ENCODE assay signal across 24 cellular contexts in genomic region chr4:28832445-28832844, GRCh38.
"Had no signal": no experiment of that assay in that cellular context is flagged by ENCODE, and none has a peak within 500 bp of the region (broad histone marks: within the 10 kb centered on the region; RNA-seq: fewer than 3 reads in every experiment).

No MANE protein-coding gene starts in this region.

- DNase-seq: naive thymus-derived CD8-positive, alpha-beta T cell; nephron progenitor cell; nucleus accumbens; pancreas; retina; right cardiac atrium; right lobe of liver; sigmoid colon; small intestine; stimulated activated CD4-positive, alpha-beta T cell treated with anti-CD3 and anti-CD28 coated beads, Interleukin-15, amount 100 ng/mL, for 24 hours; stimulated activated CD4-positive, alpha-beta T cell treated with anti-CD3 and anti-CD28 coated beads, Interleukin-2, amount 100 ng/mL, for 24 hours; stimulated activated CD4-positive, alpha-beta T cell treated with anti-CD3 and anti-CD28 coated beads, Interleukin-2, amount 100 ng/mL, for 48 hours; stimulated activated CD4-positive, alpha-beta T cell treated with anti-CD3 and anti-CD28 coated beads, Interleukin-4, amount 100 ng/mL, for 24 hours; stimulated activated naive B cell treated with anti-CD40 and anti-IgM and Interleukin-4, amounts not matched to agents 10 μg/mL and 1 μg/mL and 100 μg/mL, for 72 hours; stimulated activated naive CD4-positive, alpha-beta T cell treated with Interleukin-2 at 50 U/mL for 16 hours; stomach; thyroid gland; trophoblast cell; upper lobe of left lung had no signal

- H3K27me3 ChIP-seq: neutrophil, pancreas, right lobe of liver, sigmoid colon, stomach, thyroid gland, tibial nerve, upper lobe of left lung, vagina had no signal

- H3K4me3 ChIP-seq: pancreas, prostate gland, right lobe of liver, sigmoid colon, stomach, thoracic aorta, thyroid gland, tibial nerve, upper lobe of left lung, vagina had no signal

- H3K9me3 ChIP-seq: neutrophil, pancreas, prostate gland, right lobe of liver, sigmoid colon, thoracic aorta, thyroid gland, vagina had no signal

- H3K36me3 ChIP-seq: neutrophil, pancreas, prostate gland, right lobe of liver, sigmoid colon, stomach, thoracic aorta, thyroid gland, tibial nerve, upper lobe of left lung, vagina had no signal

- H3K4me1 ChIP-seq: pancreas, prostate gland, right lobe of liver, sigmoid colon, stomach, thyroid gland, tibial nerve, upper lobe of left lung, vagina had no signal

- H3K27ac ChIP-seq: neutrophil, pancreas, prostate gland, right lobe of liver, sigmoid colon, stomach, thoracic aorta, thyroid gland, tibial nerve, upper lobe of left lung, vagina had no signal
